In the genomic region with DNA sequence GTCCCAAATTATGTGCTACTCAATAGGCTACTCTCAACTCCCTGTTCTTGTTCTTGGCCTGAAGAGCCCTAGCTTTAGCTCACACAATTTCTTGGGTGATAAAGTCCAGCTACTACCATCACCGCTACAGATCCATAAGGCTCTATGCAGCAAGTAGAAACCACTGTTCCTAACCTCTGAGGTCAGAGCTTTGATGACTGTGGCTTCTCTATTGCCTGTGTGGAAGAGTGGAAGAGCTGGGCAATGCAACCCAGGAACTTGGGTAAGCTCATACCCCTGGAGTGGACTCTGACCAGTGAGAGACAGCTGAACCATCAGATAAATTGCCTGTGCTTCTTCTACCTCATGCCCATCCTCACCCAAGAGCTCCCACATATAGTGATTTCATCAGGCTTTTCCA, we compare ENCODE assay signal across 2 cellular contexts.
TF ChIP-seq lines count a peak whose summit lies in the region.

No MANE protein-coding gene starts in this region.

TF ChIP-seq in HepG2, 621 proteins besides CTCF, POLR2A, EP300 and RAD21:
- TF ChIP-seq ZNF317 (CRISPR knock-in tag; IDR thresholded peaks at IDR 0.05) (peak; percentile 28; the same call in 1 of the 2 replicates), GABPB1 (CRISPR knock-in tag; IDR thresholded peaks at IDR 0.05) (no peak)

TF ChIP-seq in H1, 55 proteins besides CTCF, POLR2A, EP300 and RAD21:
- TF ChIP-seq TEAD4 (IDR thresholded peaks at IDR 0.05; ENCODE audit: low read depth, low read length) (no peak), RBBP5 (IDR thresholded peaks at IDR 0.05; ENCODE audit: borderline replicate concordance, low read depth, low read length) (no peak), EZH2 (IDR thresholded peaks at IDR 0.05; ENCODE audit: low read depth, low read length, severe bottlenecking) (no peak), GABPA (IDR thresholded peaks at IDR 0.05; ENCODE audit: borderline replicate concordance, insufficient read depth, low read length) (no peak)
- TF ChIP-seq, protein P1, sequence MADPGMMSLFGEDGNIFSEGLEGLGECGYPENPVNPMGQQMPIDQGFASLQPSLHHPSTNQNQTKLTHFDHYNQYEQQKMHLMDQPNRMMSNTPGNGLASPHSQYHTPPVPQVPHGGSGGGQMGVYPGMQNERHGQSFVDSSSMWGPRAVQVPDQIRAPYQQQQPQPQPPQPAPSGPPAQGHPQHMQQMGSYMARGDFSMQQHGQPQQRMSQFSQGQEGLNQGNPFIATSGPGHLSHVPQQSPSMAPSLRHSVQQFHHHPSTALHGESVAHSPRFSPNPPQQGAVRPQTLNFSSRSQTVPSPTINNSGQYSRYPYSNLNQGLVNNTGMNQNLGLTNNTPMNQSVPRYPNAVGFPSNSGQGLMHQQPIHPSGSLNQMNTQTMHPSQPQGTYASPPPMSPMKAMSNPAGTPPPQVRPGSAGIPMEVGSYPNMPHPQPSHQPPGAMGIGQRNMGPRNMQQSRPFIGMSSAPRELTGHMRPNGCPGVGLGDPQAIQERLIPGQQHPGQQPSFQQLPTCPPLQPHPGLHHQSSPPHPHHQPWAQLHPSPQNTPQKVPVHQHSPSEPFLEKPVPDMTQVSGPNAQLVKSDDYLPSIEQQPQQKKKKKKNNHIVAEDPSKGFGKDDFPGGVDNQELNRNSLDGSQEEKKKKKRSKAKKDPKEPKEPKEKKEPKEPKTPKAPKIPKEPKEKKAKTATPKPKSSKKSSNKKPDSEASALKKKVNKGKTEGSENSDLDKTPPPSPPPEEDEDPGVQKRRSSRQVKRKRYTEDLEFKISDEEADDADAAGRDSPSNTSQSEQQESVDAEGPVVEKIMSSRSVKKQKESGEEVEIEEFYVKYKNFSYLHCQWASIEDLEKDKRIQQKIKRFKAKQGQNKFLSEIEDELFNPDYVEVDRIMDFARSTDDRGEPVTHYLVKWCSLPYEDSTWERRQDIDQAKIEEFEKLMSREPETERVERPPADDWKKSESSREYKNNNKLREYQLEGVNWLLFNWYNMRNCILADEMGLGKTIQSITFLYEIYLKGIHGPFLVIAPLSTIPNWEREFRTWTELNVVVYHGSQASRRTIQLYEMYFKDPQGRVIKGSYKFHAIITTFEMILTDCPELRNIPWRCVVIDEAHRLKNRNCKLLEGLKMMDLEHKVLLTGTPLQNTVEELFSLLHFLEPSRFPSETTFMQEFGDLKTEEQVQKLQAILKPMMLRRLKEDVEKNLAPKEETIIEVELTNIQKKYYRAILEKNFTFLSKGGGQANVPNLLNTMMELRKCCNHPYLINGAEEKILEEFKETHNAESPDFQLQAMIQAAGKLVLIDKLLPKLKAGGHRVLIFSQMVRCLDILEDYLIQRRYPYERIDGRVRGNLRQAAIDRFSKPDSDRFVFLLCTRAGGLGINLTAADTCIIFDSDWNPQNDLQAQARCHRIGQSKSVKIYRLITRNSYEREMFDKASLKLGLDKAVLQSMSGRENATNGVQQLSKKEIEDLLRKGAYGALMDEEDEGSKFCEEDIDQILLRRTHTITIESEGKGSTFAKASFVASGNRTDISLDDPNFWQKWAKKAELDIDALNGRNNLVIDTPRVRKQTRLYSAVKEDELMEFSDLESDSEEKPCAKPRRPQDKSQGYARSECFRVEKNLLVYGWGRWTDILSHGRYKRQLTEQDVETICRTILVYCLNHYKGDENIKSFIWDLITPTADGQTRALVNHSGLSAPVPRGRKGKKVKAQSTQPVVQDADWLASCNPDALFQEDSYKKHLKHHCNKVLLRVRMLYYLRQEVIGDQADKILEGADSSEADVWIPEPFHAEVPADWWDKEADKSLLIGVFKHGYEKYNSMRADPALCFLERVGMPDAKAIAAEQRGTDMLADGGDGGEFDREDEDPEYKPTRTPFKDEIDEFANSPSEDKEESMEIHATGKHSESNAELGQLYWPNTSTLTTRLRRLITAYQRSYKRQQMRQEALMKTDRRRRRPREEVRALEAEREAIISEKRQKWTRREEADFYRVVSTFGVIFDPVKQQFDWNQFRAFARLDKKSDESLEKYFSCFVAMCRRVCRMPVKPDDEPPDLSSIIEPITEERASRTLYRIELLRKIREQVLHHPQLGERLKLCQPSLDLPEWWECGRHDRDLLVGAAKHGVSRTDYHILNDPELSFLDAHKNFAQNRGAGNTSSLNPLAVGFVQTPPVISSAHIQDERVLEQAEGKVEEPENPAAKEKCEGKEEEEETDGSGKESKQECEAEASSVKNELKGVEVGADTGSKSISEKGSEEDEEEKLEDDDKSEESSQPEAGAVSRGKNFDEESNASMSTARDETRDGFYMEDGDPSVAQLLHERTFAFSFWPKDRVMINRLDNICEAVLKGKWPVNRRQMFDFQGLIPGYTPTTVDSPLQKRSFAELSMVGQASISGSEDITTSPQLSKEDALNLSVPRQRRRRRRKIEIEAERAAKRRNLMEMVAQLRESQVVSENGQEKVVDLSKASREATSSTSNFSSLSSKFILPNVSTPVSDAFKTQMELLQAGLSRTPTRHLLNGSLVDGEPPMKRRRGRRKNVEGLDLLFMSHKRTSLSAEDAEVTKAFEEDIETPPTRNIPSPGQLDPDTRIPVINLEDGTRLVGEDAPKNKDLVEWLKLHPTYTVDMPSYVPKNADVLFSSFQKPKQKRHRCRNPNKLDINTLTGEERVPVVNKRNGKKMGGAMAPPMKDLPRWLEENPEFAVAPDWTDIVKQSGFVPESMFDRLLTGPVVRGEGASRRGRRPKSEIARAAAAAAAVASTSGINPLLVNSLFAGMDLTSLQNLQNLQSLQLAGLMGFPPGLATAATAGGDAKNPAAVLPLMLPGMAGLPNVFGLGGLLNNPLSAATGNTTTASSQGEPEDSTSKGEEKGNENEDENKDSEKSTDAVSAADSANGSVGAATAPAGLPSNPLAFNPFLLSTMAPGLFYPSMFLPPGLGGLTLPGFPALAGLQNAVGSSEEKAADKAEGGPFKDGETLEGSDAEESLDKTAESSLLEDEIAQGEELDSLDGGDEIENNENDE (IDR thresholded peaks at IDR 0.05; ENCODE audit: insufficient replicate concordance, low read length), result no peak
